ENCODE assay signal across 13 cellular contexts in the genomic region with DNA sequence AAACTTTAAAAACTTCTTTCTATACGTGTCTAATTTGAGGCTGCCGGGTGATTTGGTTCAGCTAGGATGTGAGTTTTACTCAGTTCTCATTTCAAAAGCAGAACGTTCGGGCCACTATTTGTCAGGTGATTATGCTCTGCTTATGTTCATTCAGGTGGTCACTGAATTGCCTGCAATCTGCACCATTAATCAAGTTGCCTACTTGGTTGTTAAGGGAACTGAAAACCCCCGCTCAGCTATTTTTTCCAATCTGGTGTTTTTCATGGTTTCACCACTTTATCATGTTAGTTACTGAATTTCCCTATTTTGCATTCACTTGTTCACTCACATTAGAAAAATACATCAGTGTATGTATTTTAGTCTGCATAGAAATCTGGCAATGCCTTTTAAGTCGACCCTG.
DNase-seq lines count a peak whose midpoint lies in the region; ATAC-seq and TF ChIP-seq lines count a peak whose summit lies in the region.
"Had no signal": no experiment of that assay in that cellular context is flagged by ENCODE, and none has a peak within 500 bp of the region (broad histone marks: within the 10 kb centered on the region; RNA-seq: fewer than 3 reads in every experiment).

No MANE protein-coding gene starts in this region.

- H3K4me3 ChIP-seq in GM12865 (ENCODE audit: low read depth, low read length): no peak overlapping the region
- H3K4me3 ChIP-seq: heart left ventricle, spleen had no signal

- ATAC-seq in GM19452 (IDR thresholded peaks at IDR 0.05; ENCODE audit: unreplicated experiment) (peak; percentile 95), HG02943 (IDR thresholded peaks at IDR 0.05; ENCODE audit: low read depth, unreplicated experiment) (peak; percentile 87), natural killer cell (no peak)
- ATAC-seq: activated T-cell treated with anti-CD3 and anti-CD28 coated beads, Interleukin-2, amount 50 U/mL, for 72 hours; heart left ventricle had no signal

- DNase-seq in GM12865 (ENCODE audit: low read depth) (peak; percentile 82), NAMALWA (ENCODE audit: low spot score) (peak; percentile 72), natural killer cell (no peak), NCI-H524 (lab: John Stamatoyannopoulos, UW) (no peak)
- no peak for DNase-seq in activated CD4-positive, CD25-positive, alpha-beta regulatory T cell treated with anti-CD3 and anti-CD28 coated beads, Interleukin-2, amount 50 U/mL, for 72 hours
- DNase-seq in activated T-cell treated with anti-CD3 and anti-CD28 coated beads, Interleukin-2, amount 50 U/mL, for 1 hour: no peak
- DNase-seq: activated T-cell treated with anti-CD3 and anti-CD28 coated beads, Interleukin-2, amount 50 U/mL, for 72 hours; heart left ventricle; NCI-H345; spleen had no signal

- no peaks in the 10 kb centered on the region for H3K36me3 Mint-ChIP-seq in natural killer cell

- intact Hi-C loops in natural killer cell (cut with micrococcal nuclease): no loop called here

- no peak overlapping the region for H3K27ac Mint-ChIP-seq in natural killer cell
- H3K27ac Mint-ChIP-seq: activated T-cell treated with anti-CD3 and anti-CD28 coated beads, Interleukin-2, amount 50 U/mL, for 72 hours; stimulated activated naive CD8-positive, alpha-beta T cell treated with anti-CD3 and anti-CD28 coated beads, Interleukin-15, Interleukin-2, amounts not matched to agents 100 ng/mL and 50 ng/mL, for 24 hours had no signal

- peaks cover 2 to 6% of the 10 kb centered on the region in 2 donors for H3K9me3 Mint-ChIP-seq in natural killer cell
- H3K9me3 Mint-ChIP-seq: activated T-cell treated with anti-CD3 and anti-CD28 coated beads, Interleukin-2, amount 50 U/mL, for 72 hours; stimulated activated naive CD8-positive, alpha-beta T cell treated with anti-CD3 and anti-CD28 coated beads, Interleukin-15, Interleukin-2, amounts not matched to agents 100 ng/mL and 50 ng/mL, for 24 hours had no signal

- H3K27me3 Mint-ChIP-seq in natural killer cell (ENCODE audit: low read depth in 2 of 2): no peaks in the 10 kb centered on the region
- H3K27me3 Mint-ChIP-seq: stimulated activated naive CD8-positive, alpha-beta T cell treated with anti-CD3 and anti-CD28 coated beads, Interleukin-15, Interleukin-2, amounts not matched to agents 100 ng/mL and 50 ng/mL, for 24 hours had no signal

- H3K4me1 Mint-ChIP-seq in natural killer cell: no peaks in the 10 kb centered on the region

- TF ChIP-seq CTCF in GM12865 (IDR thresholded peaks at IDR 0.05; ENCODE audit: insufficient read depth, low read depth, low read length, missing control alignments): no peak
- TF ChIP-seq CTCF in natural killer cell (IDR thresholded peaks at IDR 0.05): no peak

- no peak overlapping the region for H3K4me3 Mint-ChIP-seq in natural killer cell
- H3K4me3 Mint-ChIP-seq: activated T-cell treated with anti-CD3 and anti-CD28 coated beads, Interleukin-2, amount 50 U/mL, for 72 hours; stimulated activated naive CD8-positive, alpha-beta T cell treated with anti-CD3 and anti-CD28 coated beads, Interleukin-15, Interleukin-2, amounts not matched to agents 100 ng/mL and 50 ng/mL, for 24 hours had no signal

Comparison
In these comparisons a context has a peak if more than half of its experiments do, and no peak if none do; other contexts are left out.
1. DNase-seq: peak in GM12865 (single experiment) and NAMALWA (single experiment); none in activated CD4-positive, CD25-positive, alpha-beta regulatory T cell treated with anti-CD3 and anti-CD28 coated beads, Interleukin-2, amount 50 U/mL, for 72 hours (single experiment), natural killer cell (single experiment), NCI-H524 (0 of 2) and activated T-cell treated with anti-CD3 and anti-CD28 coated beads, Interleukin-2, amount 50 U/mL, for 1 hour (single experiment).
2. ATAC-seq: peak in GM19452 (single experiment) and HG02943 (single experiment); none in natural killer cell (0 of 3).